In genomic region chr2:201542291-201542690, GRCh38 we compare ENCODE assay signal across 34 cellular contexts.
"Had no signal": no experiment of that assay in that cellular context is flagged by ENCODE, and none has a peak within 500 bp of the region (broad histone marks: within the 10 kb centered on the region; RNA-seq: fewer than 3 reads in every experiment).

No MANE protein-coding gene starts in this region.

- H3K9me3 Mint-ChIP-seq: activated CD4-positive, alpha-beta memory T cell treated with anti-CD3 and anti-CD28 coated beads, Interleukin-2, amount 10 ng/mL, durations not matched to agents 7 days and 5 days had no signal

- H3K27me3 ChIP-seq: brain microvascular endothelial cell, MG63 had no signal

- H3K4me1 Mint-ChIP-seq: activated CD4-positive, alpha-beta memory T cell treated with anti-CD3 and anti-CD28 coated beads, Interleukin-2, amount 10 ng/mL, durations not matched to agents 7 days and 5 days; activated CD8-positive, alpha-beta memory T cell treated with anti-CD3 and anti-CD28 coated beads, Interleukin-2, amount 10 ng/mL, durations not matched to agents 7 days and 5 days; activated naive CD4-positive, alpha-beta T cell treated with anti-CD3 and anti-CD28 coated beads, Interleukin-2, amount 10 ng/mL, durations not matched to agents 7 days and 5 days; activated naive CD8-positive, alpha-beta T cell treated with anti-CD3 and anti-CD28 coated beads, Interleukin-2, amount 50 U/mL, for 24 hours had no signal

- H3K4me3 Mint-ChIP-seq: activated CD4-positive, alpha-beta memory T cell treated with anti-CD3 and anti-CD28 coated beads, Interleukin-2, amount 10 ng/mL, durations not matched to agents 7 days and 5 days; activated CD8-positive, alpha-beta memory T cell treated with anti-CD3 and anti-CD28 coated beads, Interleukin-2, amount 10 ng/mL, durations not matched to agents 7 days and 5 days; activated naive CD4-positive, alpha-beta T cell treated with anti-CD3 and anti-CD28 coated beads, Interleukin-2, amount 10 ng/mL, durations not matched to agents 7 days and 5 days; activated naive CD8-positive, alpha-beta T cell; activated naive CD8-positive, alpha-beta T cell treated with anti-CD3 and anti-CD28 coated beads, Interleukin-2, amount 50 U/mL, for 24 hours had no signal

- H3K4me3 ChIP-seq: MG63, PC-9 had no signal

- H3K4me2 ChIP-seq: PC-9 had no signal

- H3K9me3 ChIP-seq: MG63 had no signal

- H2AFZ ChIP-seq: PC-9 had no signal

- H3K27ac ChIP-seq: brain microvascular endothelial cell, PC-9, RWPE1, WERI-Rb-1 had no signal

- DNase-seq: activated CD4-positive, alpha-beta memory T cell treated with anti-CD3 and anti-CD28 coated beads, Interleukin-2, amount 10 ng/mL, durations not matched to agents 7 days and 5 days; activated CD4-positive, alpha-beta T cell treated with anti-CD3 and anti-CD28 coated beads for 1 hour; activated CD4-positive, alpha-beta T cell treated with anti-CD3 and anti-CD28 coated beads for 48 hours; activated CD4-positive, CD25-positive, alpha-beta regulatory T cell; activated CD8-positive, alpha-beta memory T cell treated with anti-CD3 and anti-CD28 coated beads for 24 hours; activated CD8-positive, alpha-beta memory T cell treated with anti-CD3 and anti-CD28 coated beads, Interleukin-2, amount 10 ng/mL, durations not matched to agents 7 days and 5 days; activated CD8-positive, alpha-beta memory T cell treated with anti-CD3 and anti-CD28 coated beads, Interleukin-2, amount 50 U/mL, for 48 hours; activated effector memory CD4-positive, alpha-beta T cell treated with Interleukin-2 at 50 U/mL for 16 hours; activated naive CD4-positive, alpha-beta T cell treated with anti-CD3 and anti-CD28 coated beads, Interleukin-2, amount 10 ng/mL, durations not matched to agents 7 days and 5 days; activated naive CD8-positive, alpha-beta T cell treated with anti-CD3 and anti-CD28 coated beads, Interleukin-2, amount 50 U/mL, for 24 hours; activated T-cell treated with anti-CD3 and anti-CD28 coated beads, Interleukin-2, amount 50 U/mL, for 48 hours; anterior cingulate cortex; brain microvascular endothelial cell; central memory CD4-positive, alpha-beta T cell; Karpas-422; KBM-7; MG63; NCI-H1048; NCI-H146; NCI-H187; NCI-H2081 treated with DMSO at 0.1 percent for 48 hours; NCI-H226; NCI-H446 treated with DMSO at 0.1 percent for 48 hours; NCI-H524; PC-9; SW 1271; T-helper 1 cell; T-helper 2 cell; T-helper 9 cell; WERI-Rb-1 had no signal

- H3K27me3 Mint-ChIP-seq: activated naive CD4-positive, alpha-beta T cell treated with anti-CD3 and anti-CD28 coated beads, Interleukin-2, amount 10 ng/mL, durations not matched to agents 7 days and 5 days; activated naive CD8-positive, alpha-beta T cell; activated naive CD8-positive, alpha-beta T cell treated with anti-CD3 and anti-CD28 coated beads, Interleukin-2, amount 50 U/mL, for 24 hours had no signal

- FAIRE-seq: colon, RCC 7860 had no signal

- H3K36me3 Mint-ChIP-seq: activated naive CD4-positive, alpha-beta T cell treated with anti-CD3 and anti-CD28 coated beads, Interleukin-2, amount 10 ng/mL, durations not matched to agents 7 days and 5 days; activated naive CD8-positive, alpha-beta T cell had no signal

- H3K36me3 ChIP-seq: brain microvascular endothelial cell, MG63, WERI-Rb-1 had no signal

- H3K27ac Mint-ChIP-seq: activated CD4-positive, alpha-beta memory T cell treated with anti-CD3 and anti-CD28 coated beads, Interleukin-2, amount 10 ng/mL, durations not matched to agents 7 days and 5 days; activated CD8-positive, alpha-beta memory T cell treated with anti-CD3 and anti-CD28 coated beads, Interleukin-2, amount 10 ng/mL, durations not matched to agents 7 days and 5 days; activated naive CD4-positive, alpha-beta T cell treated with anti-CD3 and anti-CD28 coated beads, Interleukin-2, amount 10 ng/mL, durations not matched to agents 7 days and 5 days; activated naive CD8-positive, alpha-beta T cell; activated naive CD8-positive, alpha-beta T cell treated with anti-CD3 and anti-CD28 coated beads, Interleukin-2, amount 50 U/mL, for 24 hours had no signal
